ENCODE assay signal across 20 cellular contexts in the genomic region with DNA sequence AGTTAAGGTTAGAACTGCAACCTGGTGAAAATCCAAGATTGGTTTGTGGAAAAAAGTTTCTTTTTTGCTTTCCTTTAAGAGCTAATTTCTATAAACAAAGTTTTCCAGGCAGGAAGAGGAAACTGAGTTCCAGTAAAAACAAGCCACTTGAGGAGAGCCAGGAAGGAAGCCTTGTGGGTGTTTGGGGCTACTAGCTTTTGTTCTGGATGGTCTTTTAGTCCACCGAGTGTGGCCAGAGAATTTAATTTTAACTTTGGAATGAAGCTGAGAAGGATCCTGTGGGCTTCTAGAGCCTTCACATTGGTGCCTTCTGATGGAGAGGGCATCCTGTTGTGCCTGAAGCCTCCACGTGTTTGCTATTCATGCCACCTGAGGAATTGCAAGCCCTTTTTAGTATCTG.
"Had no signal": no experiment of that assay in that cellular context is flagged by ENCODE, and none has a peak within 500 bp of the region (broad histone marks: within the 10 kb centered on the region; RNA-seq: fewer than 3 reads in every experiment).

No MANE protein-coding gene starts in this region.

- H3K27ac Mint-ChIP-seq: activated CD4-positive, alpha-beta memory T cell treated with anti-CD3 and anti-CD28 coated beads, Interleukin-2, amount 10 ng/mL, durations not matched to agents 7 days and 5 days; activated CD4-positive, alpha-beta T cell treated with anti-CD3 and anti-CD28 coated beads for 36 hours; activated naive CD4-positive, alpha-beta T cell treated with anti-CD3 and anti-CD28 coated beads, Interleukin-2, amount 50 U/mL, for 24 hours; mesothelial cell of epicardium; nephron progenitor cell; progenitor cell of endocrine pancreas had no signal

- ATAC-seq: activated CD4-positive, alpha-beta T cell treated with anti-CD3 and anti-CD28 coated beads for 36 hours; activated T-cell treated with anti-CD3 and anti-CD28 coated beads, Interleukin-2, amount 50 U/mL, for 4 hours; lower lobe of right lung; sciatic nerve had no signal

- DNase-seq: activated CD4-positive, alpha-beta memory T cell treated with anti-CD3 and anti-CD28 coated beads, Interleukin-2, amount 10 ng/mL, durations not matched to agents 7 days and 5 days; activated CD4-positive, alpha-beta T cell treated with anti-CD3 and anti-CD28 coated beads for 36 hours; activated effector memory CD4-positive, alpha-beta T cell treated with Interleukin-2 at 50 U/mL for 16 hours; activated T-cell treated with anti-CD3 and anti-CD28 coated beads, Interleukin-2, amount 50 U/mL, for 4 hours; adrenal gland; central memory CD4-positive, alpha-beta T cell; cortex of kidney; effector CD8-positive, alpha-beta T cell; kidney glomerular epithelial cell; lower lobe of right lung; nephron progenitor cell; occipital lobe; SJCRH30; stimulated activated CD4-positive, alpha-beta T cell treated with anti-CD3 and anti-CD28 coated beads, Interleukin-1b, Interleukin-23, amount 100 ng/mL, for 48 hours; T-helper 2 cell; tibial artery had no signal

- H3K27me3 ChIP-seq: adrenal gland, SJCRH30, tibial artery had no signal

- H3K4me1 ChIP-seq: adrenal gland, lower lobe of right lung, SJCRH30 had no signal

- H3K4me1 Mint-ChIP-seq: activated CD4-positive, alpha-beta memory T cell treated with anti-CD3 and anti-CD28 coated beads, Interleukin-2, amount 10 ng/mL, durations not matched to agents 7 days and 5 days; activated CD4-positive, alpha-beta T cell treated with anti-CD3 and anti-CD28 coated beads for 36 hours; activated naive CD4-positive, alpha-beta T cell treated with anti-CD3 and anti-CD28 coated beads, Interleukin-2, amount 50 U/mL, for 24 hours had no signal

- H3K36me3 Mint-ChIP-seq: activated naive CD4-positive, alpha-beta T cell treated with anti-CD3 and anti-CD28 coated beads, Interleukin-2, amount 50 U/mL, for 24 hours; mesothelial cell of epicardium had no signal

- H3K27ac ChIP-seq: lower lobe of right lung, SJCRH30 had no signal

- H3K9me3 Mint-ChIP-seq: activated CD4-positive, alpha-beta memory T cell treated with anti-CD3 and anti-CD28 coated beads, Interleukin-2, amount 10 ng/mL, durations not matched to agents 7 days and 5 days; activated naive CD4-positive, alpha-beta T cell treated with anti-CD3 and anti-CD28 coated beads, Interleukin-2, amount 50 U/mL, for 24 hours had no signal

- H3K4me3 ChIP-seq: adrenal gland, lower lobe of right lung, SJCRH30, tibial artery had no signal

- H3K27me3 Mint-ChIP-seq: activated CD4-positive, alpha-beta memory T cell treated with anti-CD3 and anti-CD28 coated beads, Interleukin-2, amount 10 ng/mL, durations not matched to agents 7 days and 5 days had no signal

- H3K4me3 Mint-ChIP-seq: activated CD4-positive, alpha-beta memory T cell treated with anti-CD3 and anti-CD28 coated beads, Interleukin-2, amount 10 ng/mL, durations not matched to agents 7 days and 5 days; activated CD4-positive, alpha-beta T cell treated with anti-CD3 and anti-CD28 coated beads for 36 hours; activated naive CD4-positive, alpha-beta T cell treated with anti-CD3 and anti-CD28 coated beads, Interleukin-2, amount 50 U/mL, for 24 hours; activated T-cell treated with anti-CD3 and anti-CD28 coated beads, Interleukin-2, amount 50 U/mL, for 4 hours; mesothelial cell of epicardium; nephron progenitor cell had no signal

- H3K36me3 ChIP-seq: adrenal gland, lower lobe of right lung, SJCRH30, tibial artery had no signal

- H3K9me3 ChIP-seq: adrenal gland, lower lobe of right lung, SJCRH30, tibial artery had no signal
